ENCODE assay signal across 13 cellular contexts in the genomic region with DNA sequence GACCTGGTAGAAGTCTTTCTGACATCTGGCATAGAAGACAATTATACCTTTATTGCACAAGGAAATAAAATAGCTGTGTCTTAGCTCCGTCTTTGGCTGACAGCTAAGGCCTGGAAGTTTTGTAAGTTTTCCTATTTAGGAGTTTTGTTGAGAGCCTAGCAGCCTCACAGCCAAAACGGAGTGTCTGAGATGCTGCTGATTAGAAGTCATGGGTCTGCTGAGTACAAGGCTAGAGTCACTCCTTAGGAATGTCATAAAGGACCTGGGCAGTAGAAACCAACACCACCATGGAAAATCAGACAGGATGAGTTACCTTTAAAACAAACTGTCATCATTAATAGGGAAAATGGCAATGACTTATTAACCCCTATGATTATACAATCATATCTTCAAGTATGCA.
DNase-seq lines count a peak whose midpoint lies in the region; ATAC-seq and TF ChIP-seq lines count a peak whose summit lies in the region.
"Had no signal": no experiment of that assay in that cellular context is flagged by ENCODE, and none has a peak within 500 bp of the region (broad histone marks: within the 10 kb centered on the region; RNA-seq: fewer than 3 reads in every experiment).

No MANE protein-coding gene starts in this region.

- no peak overlapping the region for H3K27ac Mint-ChIP-seq in effector memory CD8-positive, alpha-beta T cell
- H3K27ac Mint-ChIP-seq: activated naive CD8-positive, alpha-beta T cell treated with anti-CD3 and anti-CD28 coated beads, Interleukin-2, amount 10 ng/mL, durations not matched to agents 7 days and 5 days had no signal

- no peaks in the 10 kb centered on the region for H3K27me3 ChIP-seq in cardiac muscle cell

- intact Hi-C loops in cardiac septum (cut with DNase I) = no loop called here

- no peaks in the 10 kb centered on the region for H3K9me3 Mint-ChIP-seq in effector memory CD8-positive, alpha-beta T cell
- H3K9me3 Mint-ChIP-seq: activated naive CD8-positive, alpha-beta T cell treated with anti-CD3 and anti-CD28 coated beads, Interleukin-2, amount 10 ng/mL, durations not matched to agents 7 days and 5 days had no signal

- no peak overlapping the region for H3K4me3 Mint-ChIP-seq in effector memory CD8-positive, alpha-beta T cell
- H3K4me3 Mint-ChIP-seq: activated naive CD8-positive, alpha-beta T cell treated with anti-CD3 and anti-CD28 coated beads, Interleukin-2, amount 10 ng/mL, durations not matched to agents 7 days and 5 days had no signal

- no peak overlapping the region for H3K27ac ChIP-seq in cardiac muscle cell
- H3K27ac ChIP-seq: 22Rv1 had no signal

- H3K36me3 Mint-ChIP-seq in effector memory CD8-positive, alpha-beta T cell (ENCODE audit: insufficient read depth) = no peaks in the 10 kb centered on the region
- H3K36me3 Mint-ChIP-seq: activated naive CD8-positive, alpha-beta T cell treated with anti-CD3 and anti-CD28 coated beads, Interleukin-2, amount 10 ng/mL, durations not matched to agents 7 days and 5 days had no signal

- no peaks in the 10 kb centered on the region for H3K4me1 Mint-ChIP-seq in effector memory CD8-positive, alpha-beta T cell (ENCODE audit: low read depth in 2 of 2)

- ATAC-seq in effector memory CD8-positive, alpha-beta T cell (replicated peaks) = no peak

- POLR2A ChIA-PET in HEK293T (lab: Yijun Ruan, JAX) = no interaction called here

- H3K36me3 ChIP-seq in cardiac muscle cell = no peaks in the 10 kb centered on the region

- H3K4me3 ChIP-seq in cardiac muscle cell = no peak overlapping the region
- no peak overlapping the region for H3K4me3 ChIP-seq in cardiac fibroblast (replicated peaks in 1 of 2; ENCODE audit: low read depth in 2 of 2, low read length in 2 of 2)

- H3K4me1 ChIP-seq in cardiac muscle cell (ENCODE audit: low read depth) = no peaks in the 10 kb centered on the region

- no peaks in the 10 kb centered on the region for H3K9me3 ChIP-seq in cardiac muscle cell (ENCODE audit: low read depth)

- TF ChIP-seq CTCF in cardiac muscle cell (IDR thresholded peaks at IDR 0.05; ENCODE audit: low read depth, low read length) (no peak), cardiac fibroblast (IDR thresholded peaks at IDR 0.05; ENCODE audit: low read depth, low read length) (no peak)

- DNase-seq in cardiac muscle cell (ENCODE audit: low read depth in 1 of 2, low spot score in 1 of 2) (peak; percentile 27 to 80), cardiac septum (ENCODE audit: low spot score) (no peak), cardiac fibroblast (ENCODE audit: low read depth in 2 of 2) (peak; percentile 79 to 84), kidney tubule cell (ENCODE audit: low spot score) (peak; percentile 99), NCI-H1930 (lab: John Stamatoyannopoulos, UW) (no peak), HEK293T (ENCODE audit: extremely low spot score) (no peak)
- no peak for DNase-seq in effector memory CD8-positive, alpha-beta T cell
- DNase-seq in activated CD4-positive, alpha-beta T cell treated with anti-CD3 and anti-CD28 coated beads, Interleukin-2, amount 50 U/mL, for 1 hour = no peak
- DNase-seq: activated CD4-positive, alpha-beta T cell treated with anti-CD3 and anti-CD28 coated beads for 1 hour; activated naive CD8-positive, alpha-beta T cell treated with anti-CD3 and anti-CD28 coated beads, Interleukin-2, amount 10 ng/mL, durations not matched to agents 7 days and 5 days; NCI-H2029; SHP77 had no signal

- CTCF ChIA-PET in HEK293T (lab: Yijun Ruan, JAX) = no interaction called here

- peaks cover 48 to 93% of the 10 kb centered on the region in 2 donors for H3K27me3 Mint-ChIP-seq in effector memory CD8-positive, alpha-beta T cell

TF ChIP-seq in HEK293T, 16 proteins besides CTCF, POLR2A, EP300 and RAD21:
- TF ChIP-seq L3MBTL2 (conservative IDR thresholded peaks at IDR 0.05) (no peak), FOXA1 (IDR thresholded peaks at IDR 0.05) (no peak), ZNF384 (IDR thresholded peaks at IDR 0.05) (no peak), LEF1 (IDR thresholded peaks at IDR 0.05; ENCODE audit: borderline replicate concordance) (no peak), SUZ12 (IDR thresholded peaks at IDR 0.05) (no peak), BHLHE40 (IDR thresholded peaks at IDR 0.05; ENCODE audit: borderline replicate concordance) (no peak), HDGF (IDR thresholded peaks at IDR 0.05; ENCODE audit: borderline replicate concordance) (no peak), NFRKB (IDR thresholded peaks at IDR 0.05) (no peak), CTBP1 (IDR thresholded peaks at IDR 0.05; ENCODE audit: borderline replicate concordance) (no peak), FOXK2 (IDR thresholded peaks at IDR 0.05) (no peak), SP1 (IDR thresholded peaks at IDR 0.05) (no peak)
- TF ChIP-seq, protein P1, sequence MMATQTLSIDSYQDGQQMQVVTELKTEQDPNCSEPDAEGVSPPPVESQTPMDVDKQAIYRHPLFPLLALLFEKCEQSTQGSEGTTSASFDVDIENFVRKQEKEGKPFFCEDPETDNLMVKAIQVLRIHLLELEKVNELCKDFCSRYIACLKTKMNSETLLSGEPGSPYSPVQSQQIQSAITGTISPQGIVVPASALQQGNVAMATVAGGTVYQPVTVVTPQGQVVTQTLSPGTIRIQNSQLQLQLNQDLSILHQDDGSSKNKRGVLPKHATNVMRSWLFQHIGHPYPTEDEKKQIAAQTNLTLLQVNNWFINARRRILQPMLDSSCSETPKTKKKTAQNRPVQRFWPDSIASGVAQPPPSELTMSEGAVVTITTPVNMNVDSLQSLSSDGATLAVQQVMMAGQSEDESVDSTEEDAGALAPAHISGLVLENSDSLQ (IDR thresholded peaks at IDR 0.05) = no peak

Comparison
In these comparisons a context has a peak if more than half of its experiments do, and no peak if none do; other contexts are left out.
1. DNase-seq: peak in cardiac muscle cell (2 of 2), cardiac fibroblast (2 of 2) and kidney tubule cell (single experiment); none in cardiac septum (single experiment), effector memory CD8-positive, alpha-beta T cell (0 of 3), activated CD4-positive, alpha-beta T cell treated with anti-CD3 and anti-CD28 coated beads, Interleukin-2, amount 50 U/mL, for 1 hour (single experiment), NCI-H1930 (0 of 2) and HEK293T (single experiment).